ENCODE assay signal across 1 cellular context in the genomic region with DNA sequence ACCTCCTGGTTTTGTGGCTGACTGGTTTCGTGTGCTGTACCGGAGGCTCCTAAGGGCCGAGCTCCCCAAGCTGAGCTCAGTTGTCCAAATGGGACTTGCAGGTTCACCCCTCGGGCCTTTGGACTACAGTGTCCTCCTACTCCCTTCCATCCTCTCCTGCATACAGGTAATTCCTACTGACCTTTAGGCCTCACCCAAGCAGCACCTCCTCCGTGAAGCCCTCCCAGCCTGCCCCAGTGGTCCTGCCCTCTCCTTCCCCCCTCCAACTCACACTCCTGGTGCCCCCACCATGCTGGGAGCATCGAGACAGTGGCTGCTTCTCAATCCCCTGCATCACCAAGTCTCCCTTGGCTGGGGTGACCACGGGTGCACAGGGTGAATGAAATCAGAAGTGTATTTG.
TF ChIP-seq lines count a peak whose summit lies in the region.

No MANE protein-coding gene starts in this region.

TF ChIP-seq in HepG2, 621 proteins besides CTCF, POLR2A, EP300 and RAD21:
- TF ChIP-seq, protein P1, sequence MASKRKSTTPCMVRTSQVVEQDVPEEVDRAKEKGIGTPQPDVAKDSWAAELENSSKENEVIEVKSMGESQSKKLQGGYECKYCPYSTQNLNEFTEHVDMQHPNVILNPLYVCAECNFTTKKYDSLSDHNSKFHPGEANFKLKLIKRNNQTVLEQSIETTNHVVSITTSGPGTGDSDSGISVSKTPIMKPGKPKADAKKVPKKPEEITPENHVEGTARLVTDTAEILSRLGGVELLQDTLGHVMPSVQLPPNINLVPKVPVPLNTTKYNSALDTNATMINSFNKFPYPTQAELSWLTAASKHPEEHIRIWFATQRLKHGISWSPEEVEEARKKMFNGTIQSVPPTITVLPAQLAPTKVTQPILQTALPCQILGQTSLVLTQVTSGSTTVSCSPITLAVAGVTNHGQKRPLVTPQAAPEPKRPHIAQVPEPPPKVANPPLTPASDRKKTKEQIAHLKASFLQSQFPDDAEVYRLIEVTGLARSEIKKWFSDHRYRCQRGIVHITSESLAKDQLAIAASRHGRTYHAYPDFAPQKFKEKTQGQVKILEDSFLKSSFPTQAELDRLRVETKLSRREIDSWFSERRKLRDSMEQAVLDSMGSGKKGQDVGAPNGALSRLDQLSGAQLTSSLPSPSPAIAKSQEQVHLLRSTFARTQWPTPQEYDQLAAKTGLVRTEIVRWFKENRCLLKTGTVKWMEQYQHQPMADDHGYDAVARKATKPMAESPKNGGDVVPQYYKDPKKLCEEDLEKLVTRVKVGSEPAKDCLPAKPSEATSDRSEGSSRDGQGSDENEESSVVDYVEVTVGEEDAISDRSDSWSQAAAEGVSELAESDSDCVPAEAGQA (IDR thresholded peaks at IDR 0.05; ENCODE audit: low read depth), result no peak
- TF ChIP-seq, protein P1 (CRISPR knock-in tag; IDR thresholded peaks at IDR 0.05; ENCODE audit: borderline replicate concordance), result no peak
- no peak for TF ChIP-seq ZNF562 (CRISPR knock-in tag; IDR thresholded peaks at IDR 0.05; ENCODE audit: borderline replicate concordance)
- no peak for TF ChIP-seq RNF2 (conservative IDR thresholded peaks at IDR 0.05; ENCODE audit: low read depth)
- no peak for TF ChIP-seq CERS6 (CRISPR knock-in tag; IDR thresholded peaks at IDR 0.05)
- TF ChIP-seq, protein P2, sequence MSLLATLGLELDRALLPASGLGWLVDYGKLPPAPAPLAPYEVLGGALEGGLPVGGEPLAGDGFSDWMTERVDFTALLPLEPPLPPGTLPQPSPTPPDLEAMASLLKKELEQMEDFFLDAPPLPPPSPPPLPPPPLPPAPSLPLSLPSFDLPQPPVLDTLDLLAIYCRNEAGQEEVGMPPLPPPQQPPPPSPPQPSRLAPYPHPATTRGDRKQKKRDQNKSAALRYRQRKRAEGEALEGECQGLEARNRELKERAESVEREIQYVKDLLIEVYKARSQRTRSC (CRISPR knock-in tag; IDR thresholded peaks at IDR 0.05; ENCODE audit: low read depth), result no peak
- TF ChIP-seq ZSCAN21 (CRISPR knock-in tag; IDR thresholded peaks at IDR 0.05; ENCODE audit: borderline replicate concordance), result no peak
- TF ChIP-seq NFRKB (IDR thresholded peaks at IDR 0.05), result no peak
- no peak for TF ChIP-seq ZNF790 (CRISPR knock-in tag; IDR thresholded peaks at IDR 0.05; ENCODE audit: borderline replicate concordance)
- no peak for TF ChIP-seq ZNF331 (CRISPR knock-in tag; IDR thresholded peaks at IDR 0.05)
- no peak for TF ChIP-seq GRHL1 (CRISPR knock-in tag; conservative IDR thresholded peaks at IDR 0.05)
- TF ChIP-seq SMARCE1 (IDR thresholded peaks at IDR 0.05; ENCODE audit: borderline replicate concordance), result no peak
- no peak for TF ChIP-seq CENPX (CRISPR knock-in tag; IDR thresholded peaks at IDR 0.05)
